In genomic region chr3:58422756-58423324, GRCh38 we compare ENCODE assay signal across 10 cellular contexts. TPM values are rescaled to one million over a fixed set of nuclear protein-coding genes. Genes with fewer than 3 reads are reported as not detected.
DNase-seq lines count a peak whose midpoint lies in the region; ATAC-seq and TF ChIP-seq lines count a peak whose summit lies in the region.
"Had no signal": no experiment of that assay in that cellular context is flagged by ENCODE, and none has a peak within 500 bp of the region (broad histone marks: within the 10 kb centered on the region; RNA-seq: fewer than 3 reads in every experiment).

No MANE protein-coding gene starts in this region.

- H3K9ac ChIP-seq in colonic mucosa (ENCODE audit: low read depth in 2 of 2, low read length in 2 of 2), result peak overlapping the region in 1 of 2 donors; percentile 28

- ATAC-seq in GM21515 (IDR thresholded peaks at IDR 0.05; ENCODE audit: unreplicated experiment) (no peak), HG02870 (IDR thresholded peaks at IDR 0.05; ENCODE audit: unreplicated experiment) (no peak), GM19324 (IDR thresholded peaks at IDR 0.05; ENCODE audit: low FRiP score, unreplicated experiment) (no peak)

- no peaks in the 10 kb centered on the region for H3K4me1 ChIP-seq in colonic mucosa

- no peaks in the 10 kb centered on the region for H3K27me3 ChIP-seq in colonic mucosa

- H3K4me1 Mint-ChIP-seq in nephron progenitor cell, result peaks cover 15% of the 10 kb centered on the region

- no peaks in the 10 kb centered on the region for H3K27me3 Mint-ChIP-seq in nephron progenitor cell (ENCODE audit: low read depth, poor library complexity)

- no peaks in the 10 kb centered on the region for H3K9me3 ChIP-seq in colonic mucosa

- H3K36me3 ChIP-seq in colonic mucosa, result peaks cover 3% of the 10 kb centered on the region

- DNase-seq in DMS114 treated with DMSO at 0.1 percent for 48 hours (lab: John Stamatoyannopoulos, UW; ENCODE audit: unreplicated experiment), result peak; percentile 24
- peak; percentile 9 for DNase-seq in NAMALWA (ENCODE audit: low spot score)
- DNase-seq in epithelial cell of esophagus (ENCODE audit: low read depth), result peak; percentile 26
- DNase-seq in nephron progenitor cell, result no peak
- DNase-seq in colonic mucosa, result no peak
- DNase-seq: activated CD4-positive, alpha-beta T cell treated with anti-CD3 and anti-CD28 coated beads for 48 hours; NCI-H2227 treated with DMSO at 0.1 percent for 48 hours had no signal

- intact Hi-C loops in colonic mucosa (cut with DNase I), result no loop called here

- no peak overlapping the region for H3K4me3 Mint-ChIP-seq in nephron progenitor cell

- H3K9me3 Mint-ChIP-seq in nephron progenitor cell, result no peaks in the 10 kb centered on the region

- H3K4me3 ChIP-seq in epithelial cell of esophagus (ENCODE audit: low read length) (no peak overlapping the region), colonic mucosa (no peak overlapping the region)

- H3K27ac ChIP-seq in colonic mucosa, result no peak overlapping the region

- H3K27ac Mint-ChIP-seq in nephron progenitor cell, result peak overlapping the region; percentile 57

- H3K36me3 Mint-ChIP-seq in nephron progenitor cell (ENCODE audit: low read depth), result peaks cover 21% of the 10 kb centered on the region

- peak; percentile 39 for TF ChIP-seq CTCF in epithelial cell of esophagus (IDR thresholded peaks at IDR 0.05; ENCODE audit: insufficient read depth, low read depth, low read length, missing control alignments)
- TF ChIP-seq CTCF in nephron progenitor cell (IDR thresholded peaks at IDR 0.05), result no peak
- no peak for TF ChIP-seq CTCF in colonic mucosa (IDR thresholded peaks at IDR 0.05)

RNA-seq across cellular contexts. Expression of gene PDHB, which starts 10.8 kb away (rescaled TPM):
- total RNA-seq in colonic mucosa, result 10 to 100 TPM; 66.9 to 87.4 TPM

Comparison
In these comparisons a context has a peak if more than half of its experiments do, and no peak if none do; other contexts are left out.
1. DNase-seq: peak in DMS114 treated with DMSO at 0.1 percent for 48 hours (single experiment), NAMALWA (single experiment) and epithelial cell of esophagus (single experiment); none in nephron progenitor cell (single experiment) and colonic mucosa (single experiment).